In the genomic region with DNA sequence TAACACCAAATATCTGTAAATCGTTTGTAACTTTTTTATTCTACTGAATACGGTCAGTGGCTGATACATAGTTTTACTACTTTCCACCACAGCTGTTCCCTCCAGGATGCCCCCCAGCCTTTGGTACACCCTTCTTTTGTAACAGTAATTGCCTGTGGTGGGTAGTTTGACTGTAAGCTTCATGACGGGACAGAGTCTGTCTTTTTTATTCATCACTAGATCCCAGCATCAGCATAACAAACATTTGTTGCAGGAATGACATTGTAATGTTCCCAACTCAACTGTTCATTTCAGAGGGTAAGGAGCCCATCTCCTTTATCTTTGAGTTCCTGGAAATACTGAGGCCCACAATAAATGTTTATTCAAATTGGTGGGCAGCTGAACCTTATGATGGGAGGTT, we compare ENCODE assay signal across 25 cellular contexts.
"Had no signal": no experiment of that assay in that cellular context is flagged by ENCODE, and none has a peak within 500 bp of the region (broad histone marks: within the 10 kb centered on the region; RNA-seq: fewer than 3 reads in every experiment).

No MANE protein-coding gene starts in this region.

- H3K9me3 Mint-ChIP-seq: effector memory CD8-positive, alpha-beta T cell; endodermal cell had no signal

- H3K4me1 ChIP-seq: colonic mucosa, esophagus muscularis mucosa, esophagus squamous epithelium, foreskin keratinocyte, gastrocnemius medialis, gastroesophageal sphincter had no signal

- H3K27me3 Mint-ChIP-seq: dendritic cell treated with granulocyte-macrophage colony-stimulating factor and Interleukin-4, amounts not matched to agents 40 ng/mL and 50 ng/mL, for 4 days had no signal

- H3K36me3 ChIP-seq: colonic mucosa, gastrocnemius medialis, heart left ventricle had no signal

- H3K27ac Mint-ChIP-seq: dendritic cell treated with granulocyte-macrophage colony-stimulating factor and Interleukin-4, amounts not matched to agents 40 ng/mL and 50 ng/mL, for 4 days; effector memory CD8-positive, alpha-beta T cell; endodermal cell had no signal

- H3K27ac ChIP-seq: colonic mucosa, coronary artery, dorsolateral prefrontal cortex, epithelial cell of prostate, esophagus muscularis mucosa, esophagus squamous epithelium, foreskin keratinocyte, gastrocnemius medialis, gastroesophageal sphincter, heart left ventricle, heart right ventricle had no signal

- H3K27me3 ChIP-seq: colonic mucosa, dorsolateral prefrontal cortex, esophagus muscularis mucosa, esophagus squamous epithelium, foreskin keratinocyte, gastrocnemius medialis, gastroesophageal sphincter, heart left ventricle, heart right ventricle had no signal

- H3K9me3 ChIP-seq: colonic mucosa, esophagus muscularis mucosa, esophagus squamous epithelium, gastrocnemius medialis, gastroesophageal sphincter had no signal

- H3K4me3 Mint-ChIP-seq: dendritic cell treated with granulocyte-macrophage colony-stimulating factor and Interleukin-4, amounts not matched to agents 40 ng/mL and 50 ng/mL, for 4 days; effector memory CD8-positive, alpha-beta T cell; endodermal cell had no signal

- H3K4me3 ChIP-seq: colonic mucosa, coronary artery, dorsolateral prefrontal cortex, esophagus muscularis mucosa, esophagus squamous epithelium, gastrocnemius medialis, gastroesophageal sphincter, heart left ventricle, heart right ventricle had no signal

- ATAC-seq: effector memory CD8-positive, alpha-beta T cell; esophagus mucosa; foreskin keratinocyte; gastrocnemius medialis; gastroesophageal sphincter; heart left ventricle; heart right ventricle had no signal

- DNase-seq: colonic mucosa; cortex of kidney; dermis blood vessel endothelial cell; dorsolateral prefrontal cortex; effector CD4-positive, alpha-beta T cell; effector CD8-positive, alpha-beta T cell; effector memory CD4-positive, alpha-beta T cell; effector memory CD8-positive, alpha-beta T cell; endodermal cell; erythroblast; esophagus squamous epithelium; foreskin fibroblast; foreskin keratinocyte; foreskin melanocyte; gastrocnemius medialis; glutamatergic neuron; head of caudate nucleus; heart left ventricle; heart right ventricle had no signal
